ENCODE assay signal across 8 cellular contexts in the genomic region with DNA sequence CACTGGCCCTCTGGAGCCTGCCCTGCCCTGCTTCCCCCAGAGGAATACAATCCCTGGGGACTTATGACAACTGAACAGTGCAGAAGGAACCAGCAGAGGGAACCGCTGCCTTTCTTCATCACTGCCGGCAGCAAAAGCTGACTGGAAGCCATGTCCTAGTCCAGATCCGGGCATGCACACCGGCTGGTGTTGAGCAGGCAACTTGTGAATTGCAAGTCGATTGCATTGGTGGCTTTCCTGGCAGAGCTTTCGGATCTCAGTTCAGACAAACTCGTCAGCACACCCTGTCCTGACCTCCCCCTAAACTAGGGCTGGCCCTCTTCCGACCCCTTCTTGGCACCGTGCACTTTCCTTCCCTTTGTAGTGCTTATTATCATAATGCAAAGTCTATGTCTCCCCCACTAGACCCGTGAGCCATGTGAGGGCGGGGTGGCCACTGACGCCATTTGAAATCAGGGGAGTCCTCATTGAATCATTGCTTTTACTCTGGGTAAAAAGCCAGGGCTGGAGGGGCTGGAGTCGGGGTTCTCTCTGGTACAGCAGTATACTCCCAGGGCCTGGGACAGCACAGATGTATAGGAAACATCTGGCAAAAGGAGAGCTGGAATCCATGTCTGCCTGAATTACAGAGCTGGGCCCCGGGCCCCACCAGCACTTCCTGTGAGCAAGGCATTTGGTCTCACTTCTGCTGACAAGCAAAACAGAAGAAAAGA. TPM values are rescaled to one million over a fixed set of nuclear protein-coding genes. Genes with fewer than 3 reads are reported as not detected.
DNase-seq lines count a peak whose midpoint lies in the region; ATAC-seq and TF ChIP-seq lines count a peak whose summit lies in the region.

No MANE protein-coding gene starts in this region.

- H3F3A ChIP-seq in Loucy (ENCODE audit: low read depth): peaks cover 7% of the 10 kb centered on the region; the same call in 1 of the 2 replicates

- H3K4me1 ChIP-seq in Loucy (ENCODE audit: insufficient read depth, low read length, poor library complexity, severe bottlenecking): peaks cover 8% of the 10 kb centered on the region

- peak overlapping the region; percentile 100 for H3K9ac ChIP-seq in Loucy (ENCODE audit: low read depth, low read length, poor library complexity, severe bottlenecking)

- H3K9me3 Mint-ChIP-seq in stimulated activated memory B cell treated with anti-CD40 and anti-IgM and Interleukin-4, amounts not matched to agents 10 μg/mL and 1 μg/mL and 100 μg/mL, for 72 hours: no peaks in the 10 kb centered on the region
- no peaks in the 10 kb centered on the region for H3K9me3 Mint-ChIP-seq in osteocyte (ENCODE audit: unreplicated experiment)

- no peaks in the 10 kb centered on the region for H3K9me2 ChIP-seq in Loucy (replicated peaks; ENCODE audit: low read depth, low read length)

- no peak overlapping the region for H2AFZ ChIP-seq in Loucy (ENCODE audit: low read length)

- peaks cover 50% of the 10 kb centered on the region for H3K4me1 Mint-ChIP-seq in stimulated activated memory B cell treated with anti-CD40 and anti-IgM and Interleukin-4, amounts not matched to agents 10 μg/mL and 1 μg/mL and 100 μg/mL, for 72 hours
- peaks cover 22% of the 10 kb centered on the region for H3K4me1 Mint-ChIP-seq in osteocyte (ENCODE audit: unreplicated experiment)

- no peaks in the 10 kb centered on the region for H3K36me3 ChIP-seq in Loucy (ENCODE audit: insufficient read depth, low read length)

- H3K79me2 ChIP-seq in Loucy (ENCODE audit: insufficient read depth, low read length): peaks cover 61% of the 10 kb centered on the region

- peaks cover 14% of the 10 kb centered on the region for H4K20me1 ChIP-seq in Loucy (ENCODE audit: insufficient read depth, low read length, poor library complexity, severe bottlenecking)

- peak; percentile 42; the same call in 1 of the 2 replicates for TF ChIP-seq CTCF in Loucy (conservative IDR thresholded peaks at IDR 0.05; ENCODE audit: low read length)
- TF ChIP-seq CTCF in WI38 (IDR thresholded peaks at IDR 0.05; ENCODE audit: low read depth, low read length): peak; percentile 16; the same call in 1 of the 2 replicates
- no peak for TF ChIP-seq CTCF in fibroblast of the aortic adventitia (IDR thresholded peaks at IDR 0.05; ENCODE audit: insufficient read depth, low read length)
- TF ChIP-seq CTCF in osteocyte (IDR thresholded peaks at IDR 0.05): no peak

- H3K4me3 ChIP-seq in Loucy (ENCODE audit: low read length, poor library complexity, severe bottlenecking): peak overlapping the region; percentile 98
- no peak overlapping the region for H3K4me3 ChIP-seq in WI38 (ENCODE audit: low read depth, low read length)
- H3K4me3 ChIP-seq in fibroblast of the aortic adventitia (ENCODE audit: low read depth, low read length): no peak overlapping the region

- H3K36me3 Mint-ChIP-seq in stimulated activated memory B cell treated with anti-CD40 and anti-IgM and Interleukin-4, amounts not matched to agents 10 μg/mL and 1 μg/mL and 100 μg/mL, for 72 hours: peaks cover 6% of the 10 kb centered on the region
- no peaks in the 10 kb centered on the region for H3K36me3 Mint-ChIP-seq in osteocyte (ENCODE audit: unreplicated experiment)

- peak; percentile 31 for DNase-seq in activated naive CD4-positive, alpha-beta T cell treated with Interleukin-2 at 50 U/mL for 16 hours
- no peak for DNase-seq in activated naive CD4-positive, alpha-beta T cell treated with anti-CD3 and anti-CD28 coated beads, Interleukin-2, amount 50 U/mL, for 16 hours
- peak; percentile 35 for DNase-seq in fibroblast of the aortic adventitia (ENCODE audit: low read depth)
- no peak for DNase-seq in osteocyte (ENCODE audit: extremely low spot score, unreplicated experiment)

- peak overlapping the region; percentile 97 for H3K4me3 Mint-ChIP-seq in stimulated activated memory B cell treated with anti-CD40 and anti-IgM and Interleukin-4, amounts not matched to agents 10 μg/mL and 1 μg/mL and 100 μg/mL, for 72 hours
- H3K4me3 Mint-ChIP-seq in osteocyte (ENCODE audit: unreplicated experiment): no peak overlapping the region

- no peaks in the 10 kb centered on the region for H3K27me3 ChIP-seq in Loucy (ENCODE audit: insufficient read depth, low read length, poor library complexity, severe bottlenecking)

- ATAC-seq in stimulated activated memory B cell treated with anti-CD40 and anti-IgM and Interleukin-4, amounts not matched to agents 10 μg/mL and 1 μg/mL and 100 μg/mL, for 72 hours: no peak
- ATAC-seq in GM21515 (IDR thresholded peaks at IDR 0.05; ENCODE audit: unreplicated experiment): no peak

- no peaks in the 10 kb centered on the region for H3K9me3 ChIP-seq in Loucy (ENCODE audit: insufficient read depth, low read depth, low read length)

- H3K4me2 ChIP-seq in Loucy (ENCODE audit: low read depth, low read length, poor library complexity, severe bottlenecking): peak overlapping the region; percentile 84

- H3K27me3 Mint-ChIP-seq in stimulated activated memory B cell treated with anti-CD40 and anti-IgM and Interleukin-4, amounts not matched to agents 10 μg/mL and 1 μg/mL and 100 μg/mL, for 72 hours: no peaks in the 10 kb centered on the region
- no peaks in the 10 kb centered on the region for H3K27me3 Mint-ChIP-seq in osteocyte (ENCODE audit: unreplicated experiment)

- H3K27ac Mint-ChIP-seq in stimulated activated memory B cell treated with anti-CD40 and anti-IgM and Interleukin-4, amounts not matched to agents 10 μg/mL and 1 μg/mL and 100 μg/mL, for 72 hours: peak overlapping the region; percentile 99
- H3K27ac Mint-ChIP-seq in osteocyte (ENCODE audit: unreplicated experiment): no peak overlapping the region

RNA-seq across cellular contexts. Expression of a gene that starts 1.8 kb away (rescaled TPM):
- 0.27 and 6.0 TPM in 2 replicates for total RNA-seq in fibroblast of the aortic adventitia (ENCODE audit: low replicate concordance)
- 4.9 and 5.3 TPM in 2 replicates for total RNA-seq in osteocyte

RNA-seq across cellular contexts. Expression of a gene that starts 10.5 kb away (rescaled TPM):
- 25.8 and 84.7 TPM in 2 replicates for total RNA-seq in fibroblast of the aortic adventitia (ENCODE audit: low replicate concordance)
- 94.1 and 96.6 TPM in 2 replicates for total RNA-seq in osteocyte

RNA-seq across cellular contexts. Expression of a gene that starts 19.8 kb away (rescaled TPM):
- not detected in 2 replicates for total RNA-seq in fibroblast of the aortic adventitia (ENCODE audit: low replicate concordance)
- not detected in 2 replicates for total RNA-seq in osteocyte

RNA-seq across cellular contexts. Expression of a gene that starts 20.1 kb away (rescaled TPM):
- 0.45 and 5.6 TPM in 2 replicates for total RNA-seq in fibroblast of the aortic adventitia (ENCODE audit: low replicate concordance)
- 18.7 and 18.9 TPM in 2 replicates for total RNA-seq in osteocyte

RNA-seq across cellular contexts. Expression of a gene that starts 38.3 kb away (rescaled TPM):
- total RNA-seq in fibroblast of the aortic adventitia (ENCODE audit: low replicate concordance) (0.36 and 1.6 TPM in 2 replicates), osteocyte (13.0 and 16.6 TPM in 2 replicates)

Comparison
In these comparisons a context has a peak if more than half of its experiments do, and no peak if none do; other contexts are left out.
1. DNase-seq: peak in activated naive CD4-positive, alpha-beta T cell treated with Interleukin-2 at 50 U/mL for 16 hours (single experiment) and fibroblast of the aortic adventitia (single experiment); none in activated naive CD4-positive, alpha-beta T cell treated with anti-CD3 and anti-CD28 coated beads, Interleukin-2, amount 50 U/mL, for 16 hours (single experiment) and osteocyte (single experiment).
2. CTCF ChIP-seq: peak in Loucy (single experiment) and WI38 (single experiment); none in fibroblast of the aortic adventitia (single experiment) and osteocyte (single experiment).